In genomic region chr19:246551-246950, GRCh38 we compare ENCODE assay signal across 20 cellular contexts. TPM values are rescaled to one million over a fixed set of nuclear protein-coding genes. Genes with fewer than 3 reads are reported as not detected.
A peak's percentile ranks its signal among the peaks of the same experiment; 100 is the strongest.
DNase-seq lines count a peak whose midpoint lies in the region; TF ChIP-seq lines count a peak whose summit lies in the region.
"Had no signal": no experiment of that assay in that cellular context is flagged by ENCODE, and none has a peak within 500 bp of the region (broad histone marks: within the 10 kb centered on the region; RNA-seq: fewer than 3 reads in every experiment).

No MANE protein-coding gene starts in this region.

- H3K27ac ChIP-seq in OCI-LY7 (ENCODE audit: low read depth, low read length, poor library complexity, severe bottlenecking) (no peak overlapping the region), transverse colon (no peak overlapping the region)
- H3K27ac ChIP-seq: brain microvascular endothelial cell, colonic mucosa, left ventricle myocardium inferior, stomach, upper lobe of right lung had no signal

- CTCF ChIA-PET in OCI-LY7 (lab: Charles Lee; ENCODE audit: unreplicated experiment): no interaction called here

- no TSS peak for BruUV-seq in OCI-LY7 (replicated peaks; lab: Mats Ljungman, UMichigan)

- no peaks in the 10 kb centered on the region for H3K9me3 ChIP-seq in OCI-LY7 (ENCODE audit: low read length)
- H3K9me3 ChIP-seq in transverse colon: no peaks in the 10 kb centered on the region
- H3K9me3 ChIP-seq: colonic mucosa, left ventricle myocardium inferior, stomach, upper lobe of right lung had no signal

- no peak overlapping the region for H3K4me2 ChIP-seq in OCI-LY7 (ENCODE audit: low read length)

- in situ Hi-C loops in transverse colon (cut with MboI; ENCODE audit: low pct_ligation_motif_present in 1 of 4, low pct_unique_long_range_greater_than_20kb in 1 of 4, low sequenced_read_pairs in 3 of 4): no loop called here

- DNase-seq in stimulated activated CD4-positive, alpha-beta T cell treated with anti-CD3 and anti-CD28 coated beads, Interleukin-1b, Interleukin-23, amount 100 ng/mL, for 48 hours: peak; percentile 45
- no peak for DNase-seq in stimulated activated CD4-positive, alpha-beta T cell treated with anti-CD3 and anti-CD28 coated beads, Interleukin-4, amount 100 ng/mL, for 1 hour
- DNase-seq in OCI-LY7 (ENCODE audit: low spot score) (peak; percentile 12), head of caudate nucleus (peak in 34 of 42 donors; percentile 5 to 63 (median 29)), transverse colon (peak; percentile 7), NCI-H345 treated with DMSO at 0.1 percent for 48 hours (lab: John Stamatoyannopoulos, UW; ENCODE audit: unreplicated experiment) (no peak), D341Med (ENCODE audit: low spot score) (no peak)
- DNase-seq: activated CD4-positive, alpha-beta T cell treated with anti-CD3 and anti-CD28 coated beads, Interleukin-2, amount 50 U/mL, for 4 hours; brain microvascular endothelial cell; colonic mucosa; H7; KG1; left ventricle myocardium inferior; NCI-H1048; NCI-H2081; NCI-H510A; RPMI8226; stimulated activated CD4-positive, alpha-beta T cell treated with anti-CD3 and anti-CD28 coated beads, Interleukin-2, amount 100 ng/mL, for 24 hours; stomach; upper lobe of right lung had no signal

- no peaks in the 10 kb centered on the region for H3K36me3 ChIP-seq in OCI-LY7 (ENCODE audit: insufficient read depth, low read length)
- no peaks in the 10 kb centered on the region for H3K36me3 ChIP-seq in transverse colon
- H3K36me3 ChIP-seq: brain microvascular endothelial cell, colonic mucosa, left ventricle myocardium inferior, stomach, upper lobe of right lung had no signal

- peaks cover 2% of the 10 kb centered on the region for H3K27me3 ChIP-seq in transverse colon
- H3K27me3 ChIP-seq: brain microvascular endothelial cell, colonic mucosa, stomach, upper lobe of right lung had no signal

- H3K79me2 ChIP-seq in OCI-LY7 (ENCODE audit: insufficient read depth, low read depth, low read length): no peaks in the 10 kb centered on the region

- TF ChIP-seq EP300 in transverse colon (IDR thresholded peaks at IDR 0.05; ENCODE audit: low read depth): no peak

- TF ChIP-seq CTCF in OCI-LY7 (conservative IDR thresholded peaks at IDR 0.05; ENCODE audit: low read length): no peak
- no peak for TF ChIP-seq CTCF in transverse colon (IDR thresholded peaks at IDR 0.05)

- no peak overlapping the region for H3K4me3 ChIP-seq in OCI-LY7 (ENCODE audit: low read depth, low read length, poor library complexity, severe bottlenecking)
- H3K4me3 ChIP-seq in transverse colon: no peak overlapping the region
- H3K4me3 ChIP-seq: colonic mucosa, upper lobe of right lung had no signal

- no peaks in the 10 kb centered on the region for H4K20me1 ChIP-seq in OCI-LY7 (ENCODE audit: insufficient read depth, low read length)

- POLR2A ChIA-PET in OCI-LY7 (lab: Charles Lee): no interaction called here

- no peak for TF ChIP-seq POLR2A in transverse colon (IDR thresholded peaks at IDR 0.05)

- intact Hi-C loops in OCI-LY7 (cut with micrococcal nuclease; ENCODE audit: unreplicated experiment) (no loop called here), head of caudate nucleus (cut with DNase I) (no loop called here), transverse colon (cut with DNase I; ENCODE audit: low total_unique reads) (no loop called here)

- WGBS in transverse colon (ENCODE audit: low coverage in 1 of 2), 2 donors: 90 to 100% methylated on average over 2 to 47 of the region's 48 CpGs

- H3K4me1 ChIP-seq in OCI-LY7 (ENCODE audit: insufficient read depth, low read length, poor library complexity, severe bottlenecking) (no peaks in the 10 kb centered on the region), transverse colon (no peaks in the 10 kb centered on the region)
- H3K4me1 ChIP-seq: colonic mucosa, left ventricle myocardium inferior, stomach, upper lobe of right lung had no signal

- no peak overlapping the region for H2AFZ ChIP-seq in OCI-LY7 (ENCODE audit: low read length)

- no peaks in the 10 kb centered on the region for H3K9me2 ChIP-seq in OCI-LY7 (ENCODE audit: insufficient read depth, low read length)

RNA-seq across cellular contexts. Expression of gene PLPP2, which starts 44.7 kb away (rescaled TPM):
- total RNA-seq in OCI-LY7 (2014; rRNA removed; shearing (Covaris generic)): 0.03 and 0.05 TPM in 2 replicates
- total RNA-seq in OCI-LY7 (2022) (0.50 and 0.80 TPM in 2 replicates), transverse colon (100 to 1,000 TPM; 130 to 190 (median 159) TPM)
- total RNA-seq: left ventricle myocardium inferior had no signal

Comparison
In these comparisons a context has a peak if more than half of its experiments do, and no peak if none do; other contexts are left out.
1. DNase-seq: peak in stimulated activated CD4-positive, alpha-beta T cell treated with anti-CD3 and anti-CD28 coated beads, Interleukin-1b, Interleukin-23, amount 100 ng/mL, for 48 hours (single experiment), OCI-LY7 (single experiment), head of caudate nucleus (34 of 42) and transverse colon (single experiment); none in stimulated activated CD4-positive, alpha-beta T cell treated with anti-CD3 and anti-CD28 coated beads, Interleukin-4, amount 100 ng/mL, for 1 hour (single experiment), NCI-H345 treated with DMSO at 0.1 percent for 48 hours (single experiment) and D341Med (single experiment).
2. RNA of gene PLPP2, which starts 44.7 kb away (total RNA-seq): 130 to 190 TPM in transverse colon; 0.03 to 0.80 TPM in OCI-LY7; every median in the first group is over 10 times any median in the second.